26 cellular contexts compared by ENCODE assay signal in genomic region chr1:69898403-69898947, GRCh38.
DNase-seq lines count a peak whose midpoint lies in the region; FAIRE-seq and TF ChIP-seq lines count a peak whose summit lies in the region.
"Had no signal": no experiment of that assay in that cellular context is flagged by ENCODE, and none has a peak within 500 bp of the region (broad histone marks: within the 10 kb centered on the region; RNA-seq: fewer than 3 reads in every experiment).

No MANE protein-coding gene starts in this region.

- no peaks in the 10 kb centered on the region for H3K4me1 Mint-ChIP-seq in mesothelial cell of epicardium
- H3K4me1 Mint-ChIP-seq: CD4-positive, alpha-beta memory T cell had no signal

- TF ChIP-seq CTCF in kidney (IDR thresholded peaks at IDR 0.05; ENCODE audit: borderline replicate concordance, extremely low read depth, insufficient read depth): no peak
- TF ChIP-seq CTCF in mesothelial cell of epicardium (IDR thresholded peaks at IDR 0.05; ENCODE audit: unreplicated experiment): no peak

- no peaks in the 10 kb centered on the region for H3K36me3 ChIP-seq in kidney (ENCODE audit: control insufficient read depth in 1 of 2, insufficient read depth in 2 of 2, low read length in 2 of 2)
- H3K36me3 ChIP-seq: HAP-1 had no signal

- no peak overlapping the region for H3K9ac ChIP-seq in kidney (ENCODE audit: low read length in 2 of 2)

- H3K36me3 Mint-ChIP-seq in mesothelial cell of epicardium: no peaks in the 10 kb centered on the region
- H3K36me3 Mint-ChIP-seq: CD4-positive, alpha-beta memory T cell had no signal

- peak; percentile 41 for DNase-seq in Ammon's horn (ENCODE audit: low spot score)
- peak; percentile 23 for DNase-seq in NCI-H82 treated with DMSO at 0.1 percent for 48 hours (lab: John Stamatoyannopoulos, UW; ENCODE audit: unreplicated experiment)
- DNase-seq in fibroblast of gingiva (ENCODE audit: low read depth): peak; percentile 42
- DNase-seq in occipital lobe (lab: John Stamatoyannopoulos, UW): peak; percentile 1
- DNase-seq in NCI-H1694 (lab: John Stamatoyannopoulos, UW): no peak
- no peak for DNase-seq in kidney
- no peak for DNase-seq in mesothelial cell of epicardium (ENCODE audit: low spot score in 2 of 2, unreplicated experiment in 2 of 2)
- DNase-seq: AML-193; CD4-positive, alpha-beta memory T cell; COR-L47; DMS53; GOT3; HFFc6; KBM-7; MV-4-11; NCI-H1105; NCI-H1436 treated with DMSO at 0.1 percent for 48 hours; NCI-H1930; NCI-H2107; NCI-H748 treated with DMSO at 0.1 percent for 48 hours; RPMI8226; SHP77 treated with DMSO at 0.1 percent for 48 hours had no signal

- H3K27ac ChIP-seq in kidney (ENCODE audit: low read depth in 2 of 2, low read length in 2 of 2): no peak overlapping the region
- H3K27ac ChIP-seq: A549, SK-N-MC had no signal

- H3K4me3 Mint-ChIP-seq in mesothelial cell of epicardium: no peak overlapping the region
- H3K4me3 Mint-ChIP-seq: CD4-positive, alpha-beta memory T cell; HFFc6 had no signal

- FAIRE-seq in kidney (lab: Jason Lieb, UNC): no peak
- FAIRE-seq: A549, GM18507 had no signal

- H3K9me3 Mint-ChIP-seq in mesothelial cell of epicardium: no peaks in the 10 kb centered on the region

- intact Hi-C loops in kidney (cut with DNase I): no loop called here

- H3K4me3 ChIP-seq in kidney (ENCODE audit: low read length in 2 of 2): no peak overlapping the region
- H3K4me3 ChIP-seq: A549, HAP-1, SK-N-MC had no signal

- no peak overlapping the region for H3K27ac Mint-ChIP-seq in mesothelial cell of epicardium
- H3K27ac Mint-ChIP-seq: CD4-positive, alpha-beta memory T cell; HFFc6 had no signal

- peaks cover 12% of the 10 kb centered on the region for H3K27me3 Mint-ChIP-seq in mesothelial cell of epicardium (ENCODE audit: low read depth)
- H3K27me3 Mint-ChIP-seq: CD4-positive, alpha-beta memory T cell had no signal

- no peaks in the 10 kb centered on the region for H3K9me3 ChIP-seq in kidney (ENCODE audit: control insufficient read depth in 1 of 2, low read length in 2 of 2)
- H3K9me3 ChIP-seq: A549, HAP-1 had no signal

- no peaks in the 10 kb centered on the region for H3K4me1 ChIP-seq in kidney (ENCODE audit: control insufficient read depth in 1 of 2, insufficient read depth in 1 of 2, low read depth in 1 of 2, low read length in 2 of 2)
- H3K4me1 ChIP-seq: A549, HAP-1 had no signal

Comparison
In these comparisons a context has a peak if more than half of its experiments do, and no peak if none do; other contexts are left out.
1. DNase-seq: peak in Ammon's horn (single experiment), NCI-H82 treated with DMSO at 0.1 percent for 48 hours (single experiment), fibroblast of gingiva (single experiment) and occipital lobe (single experiment); none in NCI-H1694 (single experiment), kidney (single experiment) and mesothelial cell of epicardium (0 of 2).